8 cellular contexts compared by ENCODE assay signal in genomic region chr6:156777866-156778614, GRCh38. TPM values are rescaled to one million over a fixed set of nuclear protein-coding genes. Genes with fewer than 3 reads are reported as not detected.
DNase-seq lines count a peak whose midpoint lies in the region; ATAC-seq and TF ChIP-seq lines count a peak whose summit lies in the region.

No MANE protein-coding gene starts in this region.

- no peaks in the 10 kb centered on the region for H3K27me3 ChIP-seq in right lobe of liver

- peak overlapping the region; percentile 53 to 68 (median 60) for H3K4me3 ChIP-seq in right lobe of liver

- no peaks in the 10 kb centered on the region for H3K36me3 ChIP-seq in right lobe of liver

- no peak for TF ChIP-seq POLR2A in right lobe of liver (IDR thresholded peaks at IDR 0.05)

- DNase-seq in COLO668 (lab: John Stamatoyannopoulos, UW; ENCODE audit: unreplicated experiment) = peak; percentile 62
- peak; percentile 33 for DNase-seq in LoVo (ENCODE audit: low spot score)
- DNase-seq in activated CD4-positive, CD25-positive, alpha-beta regulatory T cell treated with anti-CD3 and anti-CD28 coated beads, Interleukin-2, amount 50 U/mL, for 72 hours = peak; percentile 66
- peak; percentile 69 to 75 (median 71) for DNase-seq in right lobe of liver
- peak; percentile 47 to 49 for DNase-seq in stimulated activated CD4-positive, alpha-beta T cell treated with anti-CD3 and anti-CD28 coated beads, Interleukin-4, amount 100 ng/mL, for 48 hours (ENCODE audit: low read depth in 2 of 2)

- ATAC-seq in GM21423 (IDR thresholded peaks at IDR 0.05; ENCODE audit: unreplicated experiment) = peak; percentile 7
- peak; percentile 13 to 42 (median 37) for ATAC-seq in right lobe of liver
- no peak for ATAC-seq in GM19328 (IDR thresholded peaks at IDR 0.05; ENCODE audit: unreplicated experiment)

- TF ChIP-seq CTCF in right lobe of liver (IDR thresholded peaks at IDR 0.05) = no peak

- no peaks in the 10 kb centered on the region for H3K9me3 ChIP-seq in right lobe of liver

- intact Hi-C loops in right lobe of liver (cut with DNase I) = loop anchor here (5.0 to 10.0 kb wide), 3 partner anchors 83 to 213 kb away; no protein-coding TSS in a partner anchor

- peaks cover 0 to 36% (median 0%) of the 10 kb centered on the region in 4 donors for H3K4me1 ChIP-seq in right lobe of liver

- H3K27ac ChIP-seq in cingulate gyrus (ENCODE audit: low read depth, low read length) (peak overlapping the region; percentile 97), right lobe of liver (peak overlapping the region; percentile 90 to 98 (median 92))

- WGBS in right lobe of liver (ENCODE audit: insufficient coverage, low coverage, low lambda C conversion rate, missing lambda C conversion rate) = 0% methylated on average over 8 of the region's 85 CpGs

RNA-seq across cellular contexts. Expression of gene ARID1B, which starts 0.9 kb away (rescaled TPM):
- total RNA-seq in right lobe of liver = 10 to 100 TPM; 23.2 to 35.3 (median 30.7) TPM
